ENCODE assay signal across 1 cellular context in genomic region chr13:83167203-83167602, GRCh38.
TF ChIP-seq lines count a peak whose summit lies in the region.

No MANE protein-coding gene starts in this region.

TF ChIP-seq in HepG2, 621 proteins besides CTCF, POLR2A, EP300 and RAD21 (continued from another document):
- TF ChIP-seq, protein P1, sequence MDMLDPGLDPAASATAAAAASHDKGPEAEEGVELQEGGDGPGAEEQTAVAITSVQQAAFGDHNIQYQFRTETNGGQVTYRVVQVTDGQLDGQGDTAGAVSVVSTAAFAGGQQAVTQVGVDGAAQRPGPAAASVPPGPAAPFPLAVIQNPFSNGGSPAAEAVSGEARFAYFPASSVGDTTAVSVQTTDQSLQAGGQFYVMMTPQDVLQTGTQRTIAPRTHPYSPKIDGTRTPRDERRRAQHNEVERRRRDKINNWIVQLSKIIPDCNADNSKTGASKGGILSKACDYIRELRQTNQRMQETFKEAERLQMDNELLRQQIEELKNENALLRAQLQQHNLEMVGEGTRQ (IDR thresholded peaks at IDR 0.05; ENCODE audit: low read depth, low read length) = 0 out of 2 replicates have a peak, but pooled peaks have one; percentile 25
- TF ChIP-seq, protein P1 (CRISPR knock-in tag; IDR thresholded peaks at IDR 0.05; ENCODE audit: borderline replicate concordance) = no peak
- TF ChIP-seq, protein P2, sequence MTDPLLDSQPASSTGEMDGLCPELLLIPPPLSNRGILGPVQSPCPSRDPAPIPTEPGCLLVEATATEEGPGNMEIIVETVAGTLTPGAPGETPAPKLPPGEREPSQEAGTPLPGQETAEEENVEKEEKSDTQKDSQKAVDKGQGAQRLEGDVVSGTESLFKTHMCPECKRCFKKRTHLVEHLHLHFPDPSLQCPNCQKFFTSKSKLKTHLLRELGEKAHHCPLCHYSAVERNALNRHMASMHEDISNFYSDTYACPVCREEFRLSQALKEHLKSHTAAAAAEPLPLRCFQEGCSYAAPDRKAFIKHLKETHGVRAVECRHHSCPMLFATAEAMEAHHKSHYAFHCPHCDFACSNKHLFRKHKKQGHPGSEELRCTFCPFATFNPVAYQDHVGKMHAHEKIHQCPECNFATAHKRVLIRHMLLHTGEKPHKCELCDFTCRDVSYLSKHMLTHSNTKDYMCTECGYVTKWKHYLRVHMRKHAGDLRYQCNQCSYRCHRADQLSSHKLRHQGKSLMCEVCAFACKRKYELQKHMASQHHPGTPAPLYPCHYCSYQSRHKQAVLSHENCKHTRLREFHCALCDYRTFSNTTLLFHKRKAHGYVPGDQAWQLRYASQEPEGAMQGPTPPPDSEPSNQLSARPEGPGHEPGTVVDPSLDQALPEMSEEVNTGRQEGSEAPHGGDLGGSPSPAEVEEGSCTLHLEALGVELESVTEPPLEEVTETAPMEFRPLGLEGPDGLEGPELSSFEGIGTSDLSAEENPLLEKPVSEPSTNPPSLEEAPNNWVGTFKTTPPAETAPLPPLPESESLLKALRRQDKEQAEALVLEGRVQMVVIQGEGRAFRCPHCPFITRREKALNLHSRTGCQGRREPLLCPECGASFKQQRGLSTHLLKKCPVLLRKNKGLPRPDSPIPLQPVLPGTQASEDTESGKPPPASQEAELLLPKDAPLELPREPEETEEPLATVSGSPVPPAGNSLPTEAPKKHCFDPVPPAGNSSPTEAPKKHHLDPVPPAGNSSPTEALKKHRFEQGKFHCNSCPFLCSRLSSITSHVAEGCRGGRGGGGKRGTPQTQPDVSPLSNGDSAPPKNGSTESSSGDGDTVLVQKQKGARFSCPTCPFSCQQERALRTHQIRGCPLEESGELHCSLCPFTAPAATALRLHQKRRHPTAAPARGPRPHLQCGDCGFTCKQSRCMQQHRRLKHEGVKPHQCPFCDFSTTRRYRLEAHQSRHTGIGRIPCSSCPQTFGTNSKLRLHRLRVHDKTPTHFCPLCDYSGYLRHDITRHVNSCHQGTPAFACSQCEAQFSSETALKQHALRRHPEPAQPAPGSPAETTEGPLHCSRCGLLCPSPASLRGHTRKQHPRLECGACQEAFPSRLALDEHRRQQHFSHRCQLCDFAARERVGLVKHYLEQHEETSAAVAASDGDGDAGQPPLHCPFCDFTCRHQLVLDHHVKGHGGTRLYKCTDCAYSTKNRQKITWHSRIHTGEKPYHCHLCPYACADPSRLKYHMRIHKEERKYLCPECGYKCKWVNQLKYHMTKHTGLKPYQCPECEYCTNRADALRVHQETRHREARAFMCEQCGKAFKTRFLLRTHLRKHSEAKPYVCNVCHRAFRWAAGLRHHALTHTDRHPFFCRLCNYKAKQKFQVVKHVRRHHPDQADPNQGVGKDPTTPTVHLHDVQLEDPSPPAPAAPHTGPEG (CRISPR knock-in tag; IDR thresholded peaks at IDR 0.05) = no peak
